In the genomic region with DNA sequence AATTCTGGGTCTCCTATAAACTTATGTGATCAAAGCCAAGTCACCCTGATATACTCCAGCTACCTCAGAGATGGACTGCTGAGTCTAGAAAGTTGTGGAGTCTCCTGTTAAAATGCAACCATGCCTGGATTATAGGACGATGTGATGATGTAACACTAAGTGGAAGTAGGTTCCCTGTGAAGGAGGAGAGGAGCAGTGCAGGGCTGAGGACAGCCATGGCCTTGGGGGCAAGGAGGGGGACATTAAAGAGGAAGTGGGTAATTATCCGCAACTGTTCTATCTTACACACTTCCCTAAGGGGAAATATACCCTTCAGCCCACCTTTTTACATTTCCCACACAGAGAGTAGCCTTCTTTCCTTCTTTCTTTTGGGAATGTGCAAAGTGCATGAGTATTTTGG, we compare ENCODE assay signal across 27 cellular contexts.
"Had no signal": no experiment of that assay in that cellular context is flagged by ENCODE, and none has a peak within 500 bp of the region (broad histone marks: within the 10 kb centered on the region; RNA-seq: fewer than 3 reads in every experiment).

No MANE protein-coding gene starts in this region.

- H3K4me1 ChIP-seq: ascending aorta, body of pancreas had no signal

- ATAC-seq: activated CD8-positive, alpha-beta T cell treated with anti-CD3 and anti-CD28 coated beads, Interleukin-2, amount 10 ng/mL, durations not matched to agents 7 days and 5 days; activated naive CD4-positive, alpha-beta T cell treated with anti-CD3 and anti-CD28 coated beads, Interleukin-2, amount 50 U/mL, for 72 hours; activated naive CD8-positive, alpha-beta T cell treated with anti-CD3 and anti-CD28 coated beads, Interleukin-2, amount 50 U/mL, for 24 hours; body of pancreas; Right ventricle myocardium inferior; WTC11 had no signal

- H3K9me3 ChIP-seq: ascending aorta, body of pancreas had no signal

- H3K9ac ChIP-seq: KMS-11 had no signal

- FAIRE-seq: bronchial epithelial cell had no signal

- H3K27ac ChIP-seq: ascending aorta, body of pancreas, KMS-11, SK-N-MC had no signal

- H3K4me2 ChIP-seq: KMS-11 had no signal

- H3K27me3 ChIP-seq: ascending aorta, body of pancreas had no signal

- H3K4me3 ChIP-seq: ascending aorta, body of pancreas, SK-N-MC had no signal

- H3K36me3 ChIP-seq: ascending aorta had no signal

- DNase-seq: activated CD4-positive, alpha-beta T cell treated with anti-CD3 and anti-CD28 coated beads for 48 hours; activated CD4-positive, alpha-beta T cell treated with anti-CD3 and anti-CD28 coated beads, Interleukin-2, amount 50 U/mL, for 4 hours; activated CD4-positive, CD25-positive, alpha-beta regulatory T cell treated with anti-CD3 and anti-CD28 coated beads, Interleukin-2, amount 50 U/mL, for 72 hours; activated CD8-positive, alpha-beta memory T cell treated with anti-CD3 and anti-CD28 coated beads, Interleukin-2, amount 50 U/mL, for 48 hours; activated CD8-positive, alpha-beta T cell treated with anti-CD3 and anti-CD28 coated beads, Interleukin-2, amount 10 ng/mL, durations not matched to agents 7 days and 5 days; activated effector memory CD4-positive, alpha-beta T cell treated with anti-CD3 and anti-CD28 coated beads, Interleukin-2, amount 50 U/mL, for 16 hours; activated naive CD4-positive, alpha-beta T cell treated with Interleukin-2 at 50 U/mL for 16 hours; activated naive CD8-positive, alpha-beta T cell treated with anti-CD3 and anti-CD28 coated beads, Interleukin-2, amount 50 U/mL, for 24 hours; activated T-cell treated with anti-CD3 and anti-CD28 coated beads, Interleukin-2, amount 50 U/mL, for 1 hour; amniotic stem cell; body of pancreas; central memory CD4-positive, alpha-beta T cell; MM.1S; NCI-H1105; NCI-H1436; NCI-H1694 treated with DMSO at 0.1 percent for 48 hours; NCI-H2029 treated with DMSO at 0.1 percent for 48 hours; NCI-H446; NCI-H524; RPMI8226 had no signal
